ENCODE assay signal across 30 cellular contexts in genomic region chr4:115514675-115515074, GRCh38.
"Had no signal": no experiment of that assay in that cellular context is flagged by ENCODE, and none has a peak within 500 bp of the region (broad histone marks: within the 10 kb centered on the region; RNA-seq: fewer than 3 reads in every experiment).

No MANE protein-coding gene starts in this region.

- H3K27me3 ChIP-seq: brain microvascular endothelial cell, dorsolateral prefrontal cortex had no signal

- H3K27ac ChIP-seq: brain microvascular endothelial cell, coronary artery, dorsolateral prefrontal cortex, VCaP had no signal

- DNase-seq: activated CD4-positive, alpha-beta memory T cell treated with anti-CD3 and anti-CD28 coated beads, Interleukin-2, amount 10 ng/mL, durations not matched to agents 7 days and 5 days; activated CD4-positive, alpha-beta T cell treated with anti-CD3 and anti-CD28 coated beads for 1 hour; activated CD4-positive, alpha-beta T cell treated with anti-CD3 and anti-CD28 coated beads for 4 hours; activated CD4-positive, alpha-beta T cell treated with anti-CD3 and anti-CD28 coated beads, Interleukin-2, amount 10 ng/mL, durations not matched to agents 7 days and 5 days; activated CD4-positive, alpha-beta T cell treated with anti-CD3 and anti-CD28 coated beads, Interleukin-2, amount 50 U/mL, for 4 hours; activated CD8-positive, alpha-beta memory T cell treated with anti-CD3 and anti-CD28 coated beads, Interleukin-2, amount 50 U/mL, for 48 hours; activated gamma-delta T cell; activated naive CD4-positive, alpha-beta T cell; activated naive CD4-positive, alpha-beta T cell treated with anti-CD3 and anti-CD28 coated beads, Interleukin-2, amount 10 ng/mL, durations not matched to agents 7 days and 5 days; activated naive CD8-positive, alpha-beta T cell treated with anti-CD3 and anti-CD28 coated beads, Interleukin-2, amount 10 ng/mL, durations not matched to agents 7 days and 5 days; activated T-cell treated with anti-CD3 and anti-CD28 coated beads for 4 hours; activated T-cell treated with anti-CD3 and anti-CD28 coated beads, Interleukin-2, amount 50 U/mL, for 24 hours; activated T-cell treated with anti-CD3 and anti-CD28 coated beads, Interleukin-2, amount 50 U/mL, for 72 hours; anterior cingulate cortex; brain microvascular endothelial cell; dorsolateral prefrontal cortex; effector memory CD4-positive, alpha-beta T cell; endodermal cell; foreskin fibroblast; head of caudate nucleus; hippocampal formation had no signal

- FAIRE-seq: astrocyte, bronchial epithelial cell, frontal cortex, TTC549 had no signal

- H3K36me3 ChIP-seq: brain microvascular endothelial cell had no signal

- H3K4me3 ChIP-seq: coronary artery, dorsolateral prefrontal cortex had no signal

- ATAC-seq: activated naive CD4-positive, alpha-beta T cell treated with anti-CD3 and anti-CD28 coated beads, Interleukin-2, amount 50 U/mL, for 72 hours; activated T-cell treated with anti-CD3 and anti-CD28 coated beads, Interleukin-2, amount 50 U/mL, for 72 hours; esophagus mucosa; WTC11 had no signal
